31 cellular contexts compared by ENCODE assay signal in the genomic region with DNA sequence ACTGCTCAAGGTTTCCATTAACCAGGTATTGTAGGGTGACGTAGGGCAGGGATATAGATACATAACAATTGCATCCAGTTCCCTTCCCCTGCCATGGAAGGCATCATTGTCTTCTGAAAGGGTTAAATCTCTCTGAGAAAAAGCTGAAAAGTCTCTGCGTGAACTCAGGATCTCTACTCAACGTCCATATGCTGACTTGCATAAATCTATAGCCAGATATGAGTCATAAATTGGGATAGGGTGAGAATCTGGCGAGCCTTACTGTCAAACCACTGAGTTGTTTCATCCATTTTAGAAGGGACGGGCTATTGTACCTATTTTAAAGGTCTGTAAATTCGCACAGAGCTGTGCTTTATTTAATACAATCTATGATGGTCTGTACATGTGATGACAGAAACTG.
DNase-seq lines count a peak whose midpoint lies in the region; ATAC-seq, FAIRE-seq and TF ChIP-seq lines count a peak whose summit lies in the region.
"Had no signal": no experiment of that assay in that cellular context is flagged by ENCODE, and none has a peak within 500 bp of the region (broad histone marks: within the 10 kb centered on the region; RNA-seq: fewer than 3 reads in every experiment).

No MANE protein-coding gene starts in this region.

- H3K27ac ChIP-seq in HepG2 (ENCODE audit: extremely low read length, insufficient read depth, low read length), result no peak overlapping the region
- no peak overlapping the region for H3K27ac ChIP-seq in right lobe of liver
- H3K27ac ChIP-seq in A549, result no peak overlapping the region
- H3K27ac ChIP-seq in IMR-90 (ENCODE audit: insufficient read depth, low read length), result no peak overlapping the region
- H3K27ac ChIP-seq: 22Rv1; BLaER1; BLaER1 treated with 17β-estradiol and CSF1 and Interleukin-3, amounts not matched to agents 10 nM and 100 nM; C4-2B had no signal

- no peak overlapping the region for H2AK5ac ChIP-seq in IMR-90 (ENCODE audit: low read depth, low read length)

- POLR2A ChIA-PET in HepG2 (lab: Yijun Ruan, JAX), result no interaction called here
- POLR2A ChIA-PET in A549 (lab: Yijun Ruan, JAX), result no interaction called here
- POLR2A ChIA-PET in IMR-90 (lab: Charles Lee; ENCODE audit: unreplicated experiment), result no interaction called here

- in situ Hi-C loops in HepG2 (cut with HindIII; ENCODE audit: extremely low pct_ligation_motif_present, low pct_unique_long_range_greater_than_20kb) (no loop called here), IMR-90 (cut with MboI; ENCODE audit: low sequenced_read_pairs) (no loop called here)

- H2BK15ac ChIP-seq in IMR-90 (ENCODE audit: low read depth, low read length), result no peak overlapping the region; the same call in 2 of the 3 replicates

- FAIRE-seq in HepG2 (lab: Jason Lieb, UNC) (no peak), A549 (lab: Jason Lieb, UNC) (no peak)
- FAIRE-seq: A204.1 had no signal

- no peak overlapping the region for H2BK20ac ChIP-seq in IMR-90 (ENCODE audit: low read depth, low read length)

- H3K9ac ChIP-seq in HepG2 (ENCODE audit: insufficient read depth, low read depth, low read length), result no peak overlapping the region
- no peak overlapping the region for H3K9ac ChIP-seq in IMR-90 (ENCODE audit: low read depth, low read length)
- H3K9ac ChIP-seq: BLaER1; BLaER1 treated with 17β-estradiol and CSF1 and Interleukin-3, amounts not matched to agents 10 nM and 100 nM had no signal

- no peak for TF ChIP-seq CTCF in HepG2 (CRISPR knock-in tag; IDR thresholded peaks at IDR 0.05)
- TF ChIP-seq CTCF in right lobe of liver (IDR thresholded peaks at IDR 0.05), result no peak
- no peak for TF ChIP-seq CTCF in A549 (IDR thresholded peaks at IDR 0.05)
- TF ChIP-seq CTCF in IMR-90 (conservative IDR thresholded peaks at IDR 0.05; ENCODE audit: low read depth, low read length), result no peak

- H3K18ac ChIP-seq in IMR-90 (ENCODE audit: low read depth, low read length), result peak overlapping the region; percentile 59; the same call in 1 of the 2 replicates

- no peak overlapping the region for H3K4me2 ChIP-seq in HepG2 (ENCODE audit: low read depth, low read length)
- H3K4me2 ChIP-seq in A549, result no peak overlapping the region
- H3K4me2 ChIP-seq in IMR-90 (ENCODE audit: low read depth, low read length), result no peak overlapping the region
- H3K4me2 ChIP-seq: BLaER1; BLaER1 treated with 17β-estradiol and CSF1 and Interleukin-3, amounts not matched to agents 10 nM and 100 nM had no signal

- intact Hi-C loops in HepG2 (cut with micrococcal nuclease; ENCODE audit: unreplicated experiment), result no loop called here
- intact Hi-C loops in right lobe of liver (cut with DNase I), result no loop called here
- intact Hi-C loops in IMR-90 (cut with micrococcal nuclease), result no loop called here

- peaks cover 1 to 5% of the 10 kb centered on the region in 2 experiments; a peak in 2 of 5 replicates for H3K36me3 ChIP-seq in HepG2 (replicated peaks in 1 of 2; ENCODE audit: control insufficient read depth in 1 of 2, insufficient read depth in 2 of 2, low read length in 2 of 2)
- no peaks in the 10 kb centered on the region for H3K36me3 ChIP-seq in right lobe of liver
- no peaks in the 10 kb centered on the region for H3K36me3 ChIP-seq in IMR-90 (ENCODE audit: control insufficient read depth, insufficient read depth, low read length)
- H3K36me3 ChIP-seq: BE2C; BLaER1 treated with 17β-estradiol and CSF1 and Interleukin-3, amounts not matched to agents 10 nM and 100 nM had no signal

- no peak overlapping the region for H4K8ac ChIP-seq in IMR-90 (ENCODE audit: low read depth in 2 of 2, low read length in 2 of 2)

- H3K9me3 ChIP-seq in HepG2 (ENCODE audit: low read length) (peaks cover 12% of the 10 kb centered on the region; the same call in 1 of the 2 replicates), right lobe of liver (no peaks in the 10 kb centered on the region), A549 (no peaks in the 10 kb centered on the region), IMR-90 (ENCODE audit: control insufficient read depth, insufficient read depth, low read length) (no peaks in the 10 kb centered on the region; the same call in 1 of the 2 replicates)
- H3K9me3 ChIP-seq: BE2C, BLaER1, Caco-2 had no signal

- no peaks in the 10 kb centered on the region for H3K9me1 ChIP-seq in IMR-90 (ENCODE audit: insufficient read depth, low read length)

- CTCF ChIA-PET in HepG2 (lab: Yijun Ruan, JAX; ENCODE audit: low intra/inter-chr PET ratio, low total read pairs) (no interaction called here), A549 (lab: Yijun Ruan, JAX) (no interaction called here), IMR-90 (lab: Yijun Ruan, JAX) (interaction anchor here (0.7 kb wide), 1 partner anchor 128 kb away, joined by 3 read pairs; no protein-coding TSS in a partner anchor)

- H3K4ac ChIP-seq in IMR-90 (ENCODE audit: low read depth, low read length), result no peak overlapping the region

- H3K56ac ChIP-seq in IMR-90 (ENCODE audit: extremely low read depth, insufficient read depth, low read length), result no peak overlapping the region

- DNase-seq in HepG2 (ENCODE audit: low spot score), result no peak
- no peak for DNase-seq in right lobe of liver
- DNase-seq in A549 (ENCODE audit: low read depth in 1 of 2, low spot score in 1 of 2), result no peak
- no peak for DNase-seq in IMR-90
- DNase-seq in stimulated activated CD4-positive, alpha-beta T cell treated with anti-CD3 and anti-CD28 coated beads, Interleukin-4, amount 100 ng/mL, for 24 hours, result no peak
- DNase-seq: 8988T; ACHN; AML-193; BE2C; C1 segment of cervical spinal cord; Caco-2; Calu3; CD4-positive, alpha-beta memory T cell; CD4-positive, alpha-beta T cell; CD4-positive, CD25-positive, alpha-beta regulatory T cell; CD8-positive, alpha-beta memory T cell; CD8-positive, alpha-beta T cell; COR-L47; DMS 273 treated with DMSO at 0.1 percent for 48 hours; DMS153; DMS53; DMS79; DMS79 treated with DMSO at 0.1 percent for 48 hours; DND-41; EL had no signal

- H2AFZ ChIP-seq in HepG2 (ENCODE audit: low read length), result no peak overlapping the region
- no peak overlapping the region for H2AFZ ChIP-seq in IMR-90 (replicated peaks; ENCODE audit: low read length, poor library complexity)

- no peak overlapping the region for H2BK120ac ChIP-seq in IMR-90 (ENCODE audit: low read depth, low read length)

- H3K27me3 ChIP-seq in HepG2 (ENCODE audit: control insufficient read depth in 1 of 2, insufficient read depth in 2 of 2, low read length in 2 of 2) (no peaks in the 10 kb centered on the region), right lobe of liver (no peaks in the 10 kb centered on the region), IMR-90 (ENCODE audit: control insufficient read depth, insufficient read depth, low read length) (no peaks in the 10 kb centered on the region)
- H3K27me3 ChIP-seq: BE2C; BLaER1; BLaER1 treated with 17β-estradiol and CSF1 and Interleukin-3, amounts not matched to agents 10 nM and 100 nM had no signal

- WGBS in HepG2 (ENCODE audit: low lambda C conversion rate), result 87% methylated on average over 6 of the region's 6 CpGs
- WGBS in right lobe of liver (ENCODE audit: insufficient coverage, low coverage, low lambda C conversion rate, missing lambda C conversion rate), result 81% methylated on average over 6 of the region's 6 CpGs
- WGBS in A549 (ENCODE audit: missing lambda C conversion rate), result 2% methylated on average over 6 of the region's 6 CpGs
- 50% methylated on average over 2 of the region's 6 CpGs; no CpG with 5 or more reads in 1 of the 2 experiments for WGBS in IMR-90 (ENCODE audit: extremely low coverage in 2 of 2, insufficient read length in 1 of 2), 2 experiments

- H2BK5ac ChIP-seq in IMR-90 (ENCODE audit: low read depth, low read length, poor library complexity, severe bottlenecking), result no peak overlapping the region

- H2AK9ac ChIP-seq in IMR-90 (replicated peaks; ENCODE audit: low read depth, low read length, poor library complexity), result no peak overlapping the region

- no peak for TF ChIP-seq POLR2A in HepG2 (IDR thresholded peaks at IDR 0.05; ENCODE audit: insufficient read depth in 1 of 2, low read depth in 2 of 2, low read length in 2 of 2)
- TF ChIP-seq POLR2A in right lobe of liver (IDR thresholded peaks at IDR 0.05), result no peak
- no peak for TF ChIP-seq POLR2A in A549 (IDR thresholded peaks at IDR 0.05; ENCODE audit: low read length)
- no peak for TF ChIP-seq POLR2A in IMR-90 (IDR thresholded peaks at IDR 0.05; ENCODE audit: low read depth, low read length)

- H4K20me1 ChIP-seq in HepG2 (ENCODE audit: insufficient read depth, low read length), result no peaks in the 10 kb centered on the region
- H4K20me1 ChIP-seq in IMR-90 (ENCODE audit: insufficient read depth, low read length), result no peaks in the 10 kb centered on the region
- H4K20me1 ChIP-seq: BLaER1; BLaER1 treated with 17β-estradiol and CSF1 and Interleukin-3, amounts not matched to agents 10 nM and 100 nM had no signal

- no peaks in the 10 kb centered on the region for H3K79me2 ChIP-seq in HepG2 (ENCODE audit: insufficient read depth, low read length)

- BruUV-seq in HepG2 (replicated peaks; lab: Mats Ljungman, UMichigan) (no TSS peak), IMR-90 (replicated peaks; lab: Mats Ljungman, UMichigan) (no TSS peak)

- H3K4me3 ChIP-seq in HepG2 (replicated peaks in 1 of 3; ENCODE audit: insufficient read depth in 1 of 3, low read depth in 2 of 3, low read length in 3 of 3) (no peak overlapping the region), right lobe of liver (no peak overlapping the region), A549 (no peak overlapping the region), IMR-90 (ENCODE audit: insufficient read depth, low read depth, low read length) (no peak overlapping the region)
- H3K4me3 ChIP-seq: BLaER1; BLaER1 treated with 17β-estradiol and CSF1 and Interleukin-3, amounts not matched to agents 10 nM and 100 nM had no signal

- no peaks in the 10 kb centered on the region for H3K4me1 ChIP-seq in HepG2 (ENCODE audit: insufficient read depth, low read length)
- peaks cover 0 to 8% (median 3%) of the 10 kb centered on the region in 4 donors for H3K4me1 ChIP-seq in right lobe of liver
- no peaks in the 10 kb centered on the region for H3K4me1 ChIP-seq in A549
- H3K4me1 ChIP-seq in IMR-90 (ENCODE audit: control insufficient read depth, insufficient read depth, low read length), result peaks cover 2% of the 10 kb centered on the region; the same call in 1 of the 2 replicates
- H3K4me1 ChIP-seq: BE2C; BLaER1; BLaER1 treated with 17β-estradiol and CSF1 and Interleukin-3, amounts not matched to agents 10 nM and 100 nM; Caco-2 had no signal

- H3K79me1 ChIP-seq in IMR-90 (ENCODE audit: low read depth in 1 of 2, low read length in 2 of 2), result no peaks in the 10 kb centered on the region

- no peak for TF ChIP-seq EP300 in HepG2 (IDR thresholded peaks at IDR 0.05; ENCODE audit: low read depth in 2 of 2, low read length in 2 of 2)
- TF ChIP-seq EP300 in HepG2 (CRISPR knock-in tag; IDR thresholded peaks at IDR 0.05; ENCODE audit: borderline replicate concordance), result no peak
- no peak for TF ChIP-seq EP300 in A549 (IDR thresholded peaks at IDR 0.05)

- H4K91ac ChIP-seq in IMR-90 (ENCODE audit: insufficient read depth, low read depth, low read length), result no peak overlapping the region

- TF ChIP-seq RAD21 in HepG2 (CRISPR knock-in tag; IDR thresholded peaks at IDR 0.05) (no peak), A549 (conservative IDR thresholded peaks at IDR 0.05 in 1 of 2, IDR thresholded peaks at IDR 0.05 in 1 of 2) (no peak), IMR-90 (IDR thresholded peaks at IDR 0.05; ENCODE audit: low read length) (no peak)

- H3K14ac ChIP-seq in IMR-90 (replicated peaks; ENCODE audit: low read depth, low read length), result no peak overlapping the region

- H4K5ac ChIP-seq in IMR-90 (ENCODE audit: low read depth, low read length), result peak overlapping the region; percentile 78; the same call in 1 of the 2 replicates

- no peak overlapping the region for H3K23ac ChIP-seq in IMR-90 (ENCODE audit: low read depth, low read length)

- dilution Hi-C loops in IMR-90 (cut with HindIII; ENCODE audit: low sequenced_read_pairs, unreplicated experiment), result no loop called here

- ATAC-seq in HepG2 (no peak), right lobe of liver (no peak), A549 (no peak), IMR-90 (ENCODE audit: low read depth) (no peak), HG03354 (IDR thresholded peaks at IDR 0.05; ENCODE audit: poor library complexity, severe bottlenecking, unreplicated experiment) (no peak)
- ATAC-seq: CD8-positive, alpha-beta T cell had no signal
